18 cellular contexts compared by ENCODE assay signal in the genomic region with DNA sequence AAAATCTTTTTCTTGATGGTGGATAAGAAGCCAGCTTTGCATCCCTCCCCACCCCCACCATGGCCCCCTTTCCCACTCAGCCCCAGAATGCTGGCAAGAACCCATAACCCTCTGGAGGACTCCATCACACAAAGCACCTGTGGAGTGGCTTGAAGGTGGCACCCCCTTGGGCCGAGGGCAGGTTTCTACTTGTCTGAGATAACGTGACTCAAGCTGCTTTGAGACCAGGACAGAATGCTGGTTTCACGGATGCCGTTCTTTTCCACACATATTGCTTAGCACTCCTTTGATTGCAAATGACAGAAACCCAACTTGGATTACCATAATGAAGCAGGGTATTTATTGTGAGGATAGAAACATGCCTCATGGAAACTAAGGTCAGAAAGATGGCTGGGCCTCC.
DNase-seq lines count a peak whose midpoint lies in the region; ATAC-seq and TF ChIP-seq lines count a peak whose summit lies in the region.
"Had no signal": no experiment of that assay in that cellular context is flagged by ENCODE, and none has a peak within 500 bp of the region (broad histone marks: within the 10 kb centered on the region; RNA-seq: fewer than 3 reads in every experiment).

No MANE protein-coding gene starts in this region.

- H3K9me3 ChIP-seq in breast epithelium (no peaks in the 10 kb centered on the region), mammary epithelial cell (replicated peaks; ENCODE audit: insufficient read depth, low read length) (no peaks in the 10 kb centered on the region), trophoblast cell (ENCODE audit: insufficient read depth, low read depth, low read length) (no peaks in the 10 kb centered on the region), ascending aorta (no peaks in the 10 kb centered on the region)
- H3K9me3 ChIP-seq: HAP-1 had no signal

- H3K79me1 ChIP-seq in trophoblast cell (ENCODE audit: low read length), result peaks cover 17% of the 10 kb centered on the region

- no peak for TF ChIP-seq CTCF in MCF 10A (IDR thresholded peaks at IDR 0.05; ENCODE audit: unreplicated experiment)
- TF ChIP-seq CTCF in breast epithelium (IDR thresholded peaks at IDR 0.05), result no peak
- TF ChIP-seq CTCF in mammary epithelial cell (conservative IDR thresholded peaks at IDR 0.05 in 1 of 2, IDR thresholded peaks at IDR 0.05 in 1 of 2; ENCODE audit: extremely low read depth in 1 of 2, insufficient read depth in 1 of 2, low read depth in 1 of 2, low read length in 2 of 2), result no peak
- no peak for TF ChIP-seq CTCF in foreskin keratinocyte (conservative IDR thresholded peaks at IDR 0.05)
- TF ChIP-seq CTCF in ascending aorta (IDR thresholded peaks at IDR 0.05), result no peak

- H3K4me2 ChIP-seq in mammary epithelial cell (ENCODE audit: insufficient read depth, low read depth, low read length) (no peak overlapping the region), trophoblast cell (ENCODE audit: low read length) (no peak overlapping the region)

- H4K12ac ChIP-seq in trophoblast cell (ENCODE audit: low read depth, low read length), result no peak overlapping the region

- no peak overlapping the region for H3K18ac ChIP-seq in trophoblast cell (ENCODE audit: low read length)

- H3K4me3 ChIP-seq in breast epithelium (no peak overlapping the region), mammary epithelial cell (replicated peaks in 1 of 3; ENCODE audit: insufficient read depth in 1 of 3, low read depth in 2 of 3, low read length in 3 of 3) (no peak overlapping the region), trophoblast cell (ENCODE audit: low read depth, low read length) (no peak overlapping the region), ascending aorta (no peak overlapping the region)
- H3K4me3 ChIP-seq: HAP-1 had no signal

- intact Hi-C loops in MCF 10A (cut with micrococcal nuclease) (no loop called here), breast epithelium (cut with DNase I; ENCODE audit: low total_unique reads) (no loop called here), mammary epithelial cell (cut with micrococcal nuclease) (loop anchor here (2.0 kb wide), 1 partner anchor 53 kb away; no protein-coding TSS in a partner anchor), ascending aorta (cut with DNase I) (no loop called here)

- no peak overlapping the region for H4K8ac ChIP-seq in trophoblast cell (ENCODE audit: low read depth, low read length)

- H3K14ac ChIP-seq in trophoblast cell (ENCODE audit: low read length), result no peak overlapping the region

- WGBS in mammary epithelial cell (ENCODE audit: low coverage, missing lambda C conversion rate), result 22% methylated on average over 4 of the region's 4 CpGs
- WGBS in trophoblast cell (ENCODE audit: extremely low coverage, insufficient coverage, insufficient read length), result no CpG with 5 or more reads among the region's 4 CpGs

- H3K9ac ChIP-seq in mammary epithelial cell (ENCODE audit: insufficient read depth, low read length) (no peak overlapping the region), trophoblast cell (ENCODE audit: low read length) (no peak overlapping the region)

- no peak overlapping the region for H3K4ac ChIP-seq in trophoblast cell (ENCODE audit: low read depth, low read length)

- CTCF ChIA-PET in MCF 10A (lab: Yijun Ruan, JAX), result no interaction called here
- CTCF ChIA-PET in mammary epithelial cell (lab: Charles Lee; ENCODE audit: low non-redundant PET), result no interaction called here

- H3K23ac ChIP-seq in trophoblast cell (ENCODE audit: low read length), result no peak overlapping the region

- no TSS peak for BruUV-seq in MCF 10A (replicated peaks; lab: Mats Ljungman, UMichigan)
- no TSS peak for BruUV-seq in mammary epithelial cell (replicated peaks; lab: Mats Ljungman, UMichigan)

- H3K4me1 Mint-ChIP-seq in MCF 10A (ENCODE audit: insufficient read depth, unreplicated experiment), result no peaks in the 10 kb centered on the region
- H3K4me1 Mint-ChIP-seq: CD4-positive, alpha-beta memory T cell had no signal

- H3K27ac ChIP-seq in breast epithelium (no peak overlapping the region), mammary epithelial cell (ENCODE audit: insufficient read depth, low read depth, low read length) (no peak overlapping the region), foreskin keratinocyte (no peak overlapping the region), trophoblast cell (ENCODE audit: low read depth, low read length) (no peak overlapping the region), ascending aorta (no peak overlapping the region)

- H3K36me3 Mint-ChIP-seq in MCF 10A (ENCODE audit: insufficient read depth, unreplicated experiment), result no peaks in the 10 kb centered on the region
- H3K36me3 Mint-ChIP-seq: CD4-positive, alpha-beta memory T cell had no signal

- peak; percentile 51 for ATAC-seq in foreskin keratinocyte
- no peak for ATAC-seq in GM18511 (IDR thresholded peaks at IDR 0.05; ENCODE audit: unreplicated experiment)
- no peak for ATAC-seq in GM18517 (IDR thresholded peaks at IDR 0.05; ENCODE audit: unreplicated experiment)

- DNase-seq in MCF 10A (ENCODE audit: unreplicated experiment), result peak; percentile 42
- DNase-seq in breast epithelium (ENCODE audit: low spot score in 2 of 2), result no peak
- DNase-seq in mammary epithelial cell, result peak; percentile 27
- peak in 1 of 2 donors; percentile 25 for DNase-seq in foreskin keratinocyte
- no peak for DNase-seq in trophoblast cell
- DNase-seq in ascending aorta (ENCODE audit: low spot score in 2 of 2), result no peak
- DNase-seq: C1 segment of cervical spinal cord; Calu3; CD4-positive, alpha-beta memory T cell; COR-L47; DMS53; DMS79 treated with DMSO at 0.1 percent for 48 hours; GF-D8; GOT3; HFFc6 had no signal

- H3K4me1 ChIP-seq in breast epithelium (no peaks in the 10 kb centered on the region), mammary epithelial cell (ENCODE audit: insufficient read depth, low read length) (no peaks in the 10 kb centered on the region), foreskin keratinocyte (no peaks in the 10 kb centered on the region), trophoblast cell (ENCODE audit: control insufficient read depth in 1 of 2, insufficient read depth in 2 of 2, low read length in 2 of 2) (peaks cover 11 to 12% of the 10 kb centered on the region in 2 experiments), ascending aorta (no peaks in the 10 kb centered on the region)
- H3K4me1 ChIP-seq: HAP-1 had no signal

- H2BK12ac ChIP-seq in trophoblast cell (ENCODE audit: low read length), result peak overlapping the region; percentile 3

- no peaks in the 10 kb centered on the region for H3K27me3 ChIP-seq in breast epithelium
- no peaks in the 10 kb centered on the region for H3K27me3 ChIP-seq in mammary epithelial cell (ENCODE audit: insufficient read depth, low read length)
- no peaks in the 10 kb centered on the region for H3K27me3 ChIP-seq in foreskin keratinocyte
- H3K27me3 ChIP-seq in trophoblast cell (ENCODE audit: insufficient read depth, low read length), result no peaks in the 10 kb centered on the region
- no peaks in the 10 kb centered on the region for H3K27me3 ChIP-seq in ascending aorta

- no peaks in the 10 kb centered on the region for H3K27me3 Mint-ChIP-seq in MCF 10A (ENCODE audit: insufficient read depth, unreplicated experiment)

- POLR2A ChIA-PET in MCF 10A (lab: Yijun Ruan, JAX), result interaction anchor here (0.6 to 1.4 kb wide), 3 partner anchors 9 to 187 kb away, joined by 3 to 5 read pairs (median 4); no protein-coding TSS in a partner anchor

- no peak overlapping the region for H4K91ac ChIP-seq in trophoblast cell (ENCODE audit: low read depth, low read length)

- H3K79me2 ChIP-seq in mammary epithelial cell (ENCODE audit: insufficient read depth, low read length) (no peaks in the 10 kb centered on the region), trophoblast cell (ENCODE audit: control insufficient read depth, insufficient read depth, low read length, poor library complexity) (no peaks in the 10 kb centered on the region)

- H4K20me1 ChIP-seq in mammary epithelial cell (ENCODE audit: insufficient read depth, low read length), result no peaks in the 10 kb centered on the region

- TF ChIP-seq POLR2A in breast epithelium (IDR thresholded peaks at IDR 0.05), result no peak

- dilution Hi-C loops in mammary epithelial cell (cut with HindIII; ENCODE audit: low sequenced_read_pairs), result no loop called here

- H3K4me3 Mint-ChIP-seq in MCF 10A (ENCODE audit: unreplicated experiment), result no peak overlapping the region
- H3K4me3 Mint-ChIP-seq: CD4-positive, alpha-beta memory T cell; HFFc6 had no signal

- H3K9me3 Mint-ChIP-seq in MCF 10A (ENCODE audit: unreplicated experiment), result no peaks in the 10 kb centered on the region
- H3K9me3 Mint-ChIP-seq: HFFc6 had no signal

- no peaks in the 10 kb centered on the region for H3K36me3 ChIP-seq in breast epithelium
- H3K36me3 ChIP-seq in mammary epithelial cell (ENCODE audit: insufficient read depth, low read length), result no peaks in the 10 kb centered on the region
- H3K36me3 ChIP-seq in trophoblast cell (ENCODE audit: control insufficient read depth in 1 of 2, insufficient read depth in 2 of 2, low read length in 2 of 2), result no peaks in the 10 kb centered on the region
- H3K36me3 ChIP-seq in ascending aorta, result no peaks in the 10 kb centered on the region
- H3K36me3 ChIP-seq: HAP-1 had no signal

- H2BK5ac ChIP-seq in trophoblast cell (ENCODE audit: low read depth, low read length, poor library complexity), result peak overlapping the region; percentile 21

- peak overlapping the region; percentile 51 for H2BK120ac ChIP-seq in trophoblast cell (ENCODE audit: insufficient read depth, low read length, poor library complexity)

- no peak overlapping the region for H3K27ac Mint-ChIP-seq in MCF 10A (ENCODE audit: low read depth, unreplicated experiment)
- H3K27ac Mint-ChIP-seq: CD4-positive, alpha-beta memory T cell; HFFc6 had no signal

- H2AFZ ChIP-seq in mammary epithelial cell (ENCODE audit: low read depth, low read length) (peak overlapping the region; percentile 40), trophoblast cell (ENCODE audit: insufficient read depth, low read length, poor library complexity) (no peak overlapping the region)

- in situ Hi-C loops in mammary epithelial cell (cut with MboI; ENCODE audit: low sequenced_read_pairs in 2 of 2), result no loop called here

- H2AK5ac ChIP-seq in trophoblast cell (ENCODE audit: low read length), result no peak overlapping the region

Comparison
In these comparisons a context has a peak if more than half of its experiments do, and no peak if none do; other contexts are left out.
1. DNase-seq: peak in MCF 10A (single experiment) and mammary epithelial cell (single experiment); none in breast epithelium (0 of 2), trophoblast cell (0 of 2) and ascending aorta (0 of 2).